Comparison of ENCODE assay signal across 1 cellular context in genomic region chr1:13813398-13814012, GRCh38.
TF ChIP-seq lines count a peak whose summit lies in the region.

No MANE protein-coding gene starts in this region.

TF ChIP-seq in K562, 482 proteins besides CTCF, POLR2A, EP300 and RAD21 (continued from another document):
- TF ChIP-seq TFAP4 (CRISPR knock-in tag; IDR thresholded peaks at IDR 0.05; ENCODE audit: borderline replicate concordance) (peak; percentile 38; the same call in 1 of the 2 replicates), KDM1A (IDR thresholded peaks at IDR 0.05) (peak; percentile 81 to 89), E2F8 (IDR thresholded peaks at IDR 0.05; ENCODE audit: low read depth, partially characterized antibody) (no peak), POU5F1 (IDR thresholded peaks at IDR 0.05; ENCODE audit: borderline replicate concordance, low read depth, low read length, partially characterized antibody) (no peak), SMC3 (conservative IDR thresholded peaks at IDR 0.05; ENCODE audit: insufficient read depth, low read depth, low read length) (peak; percentile 83), CBX1 (IDR thresholded peaks at IDR 0.05; ENCODE audit: low read depth) (peak; percentile 86; the same call in 1 of the 2 replicates), SRSF3 (IDR thresholded peaks at IDR 0.05; ENCODE audit: insufficient read depth, low read length) (no peak), NFE2 (IDR thresholded peaks at IDR 0.05; ENCODE audit: low read depth) (no peak), CBX3 (IDR thresholded peaks at IDR 0.05; ENCODE audit: borderline replicate concordance in 1 of 2, low read length in 2 of 2) (peak in 1 of 2 experiments; percentile 59; a peak in 1 of 3 replicates), ESRRA (IDR thresholded peaks at IDR 0.05; ENCODE audit: borderline replicate concordance, low read depth) (0 out of 2 replicates have a peak, but pooled peaks have one; percentile 25), SP1 (CRISPR knock-in tag; IDR thresholded peaks at IDR 0.05) (0 out of 2 replicates have a peak, but pooled peaks have one; percentile 26), RBM25 (IDR thresholded peaks at IDR 0.05; ENCODE audit: low read depth, low read length, severe bottlenecking) (peak; percentile 89), XRCC5 (IDR thresholded peaks at IDR 0.05; ENCODE audit: low read depth, low read length) (peak; percentile 77), PBX2 (CRISPR knock-in tag; IDR thresholded peaks at IDR 0.05; ENCODE audit: low read depth) (no peak), PBX2 (tag; conservative IDR thresholded peaks at IDR 0.05; ENCODE audit: low read depth) (no peak), ZNF253 (CRISPR knock-in tag; conservative IDR thresholded peaks at IDR 0.05) (no peak), BHLHE40 (IDR thresholded peaks at IDR 0.05; ENCODE audit: low read length) (no peak), CHD4 (IDR thresholded peaks at IDR 0.05; ENCODE audit: insufficient read depth, insufficient replicate concordance, low read depth, low read length, poor library complexity, severe bottlenecking) (peak; percentile 89), HDGF (IDR thresholded peaks at IDR 0.05) (0 out of 2 replicates have a peak, but pooled peaks have one; percentile 46), CHD1 (IDR thresholded peaks at IDR 0.05; ENCODE audit: low read length) (no peak), CREM (IDR thresholded peaks at IDR 0.05; ENCODE audit: low read depth) (peak; percentile 42; the same call in 1 of the 2 replicates), HCFC1 (IDR thresholded peaks at IDR 0.05; ENCODE audit: low read depth, low read length) (peak; percentile 12; the same call in 1 of the 2 replicates)
